3 cellular contexts compared by ENCODE assay signal in genomic region chr1:166283600-166283999, GRCh38.
TF ChIP-seq lines count a peak whose summit lies in the region.

No MANE protein-coding gene starts in this region.

TF ChIP-seq in liver, 16 proteins besides CTCF, POLR2A, EP300 and RAD21:
- peak in 1 of 2 donors; percentile 12 for TF ChIP-seq RXRA (IDR thresholded peaks at IDR 0.05)
- peak; percentile 59 for TF ChIP-seq YY1 (IDR thresholded peaks at IDR 0.05)
- peak in 1 of 2 donors; percentile 9 for TF ChIP-seq HNF4A (conservative IDR thresholded peaks at IDR 0.05)
- no peak for TF ChIP-seq SP1 (IDR thresholded peaks at IDR 0.05)

TF ChIP-seq in HepG2, 621 proteins besides CTCF, POLR2A, EP300 and RAD21:
- TF ChIP-seq NR2C2 (CRISPR knock-in tag; IDR thresholded peaks at IDR 0.05; ENCODE audit: borderline replicate concordance) (no peak), SCMH1 (CRISPR knock-in tag; IDR thresholded peaks at IDR 0.05; ENCODE audit: borderline replicate concordance) (no peak), USF2 (IDR thresholded peaks at IDR 0.05; ENCODE audit: low read depth, low read length) (no peak), USF2 (CRISPR knock-in tag; IDR thresholded peaks at IDR 0.05; ENCODE audit: borderline replicate concordance) (no peak), SIN3A (IDR thresholded peaks at IDR 0.05; ENCODE audit: borderline replicate concordance, low read depth, low read length) (no peak), MATR3 (CRISPR knock-in tag; IDR thresholded peaks at IDR 0.05) (no peak)
TF ChIP-seq in HepG2: peak in this region for 0.

TF ChIP-seq in H1, 55 proteins besides CTCF, POLR2A, EP300 and RAD21:
- no peak for TF ChIP-seq SP2 (IDR thresholded peaks at IDR 0.05; ENCODE audit: low read length)
